Comparison of ENCODE assay signal across 1 cellular context in genomic region chr5:442335-443238, GRCh38.
TF ChIP-seq lines count a peak whose summit lies in the region.

TSS of gene EXOC3 (plus strand) at chr5:443176. CDS start at chr5:446206, 3,030 bp downstream.

TF ChIP-seq in K562, 482 proteins besides CTCF, POLR2A, EP300 and RAD21 (continued from another document and continues in another):
- TF ChIP-seq, protein P1, sequence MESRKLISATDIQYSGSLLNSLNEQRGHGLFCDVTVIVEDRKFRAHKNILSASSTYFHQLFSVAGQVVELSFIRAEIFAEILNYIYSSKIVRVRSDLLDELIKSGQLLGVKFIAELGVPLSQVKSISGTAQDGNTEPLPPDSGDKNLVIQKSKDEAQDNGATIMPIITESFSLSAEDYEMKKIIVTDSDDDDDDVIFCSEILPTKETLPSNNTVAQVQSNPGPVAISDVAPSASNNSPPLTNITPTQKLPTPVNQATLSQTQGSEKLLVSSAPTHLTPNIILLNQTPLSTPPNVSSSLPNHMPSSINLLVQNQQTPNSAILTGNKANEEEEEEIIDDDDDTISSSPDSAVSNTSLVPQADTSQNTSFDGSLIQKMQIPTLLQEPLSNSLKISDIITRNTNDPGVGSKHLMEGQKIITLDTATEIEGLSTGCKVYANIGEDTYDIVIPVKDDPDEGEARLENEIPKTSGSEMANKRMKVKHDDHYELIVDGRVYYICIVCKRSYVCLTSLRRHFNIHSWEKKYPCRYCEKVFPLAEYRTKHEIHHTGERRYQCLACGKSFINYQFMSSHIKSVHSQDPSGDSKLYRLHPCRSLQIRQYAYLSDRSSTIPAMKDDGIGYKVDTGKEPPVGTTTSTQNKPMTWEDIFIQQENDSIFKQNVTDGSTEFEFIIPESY (CRISPR knock-in tag; IDR thresholded peaks at IDR 0.05) = peak; percentile 44
- TF ChIP-seq PCBP2 (IDR thresholded peaks at IDR 0.05; ENCODE audit: low read depth, low read length, poor library complexity, severe bottlenecking) (no peak), RB1 (IDR thresholded peaks at IDR 0.05; ENCODE audit: low read depth) (peak; percentile 81), ZNF324 (CRISPR knock-in tag; IDR thresholded peaks at IDR 0.05) (no peak), ATF7 (IDR thresholded peaks at IDR 0.05) (peak; percentile 55), ZBTB9 (CRISPR knock-in tag; IDR thresholded peaks at IDR 0.05) (peak; percentile 51), ID3 (CRISPR knock-in tag; IDR thresholded peaks at IDR 0.05) (no peak), ID3 (tag; IDR thresholded peaks at IDR 0.05) (no peak), CSDE1 (IDR thresholded peaks at IDR 0.05) (no peak), CXXC5 (CRISPR knock-in tag; IDR thresholded peaks at IDR 0.05) (peak; percentile 69), REST (CRISPR knock-in tag; IDR thresholded peaks at IDR 0.05; ENCODE audit: low read depth) (0 out of 2 replicates have a peak, but pooled peaks have one; percentile 55), CREM (IDR thresholded peaks at IDR 0.05; ENCODE audit: low read depth) (peak; percentile 54; the same call in 1 of the 2 replicates), SP1 (CRISPR knock-in tag; IDR thresholded peaks at IDR 0.05) (0 out of 2 replicates have a peak, but pooled peaks have one; percentile 39), TEAD2 (tag; IDR thresholded peaks at IDR 0.05) (no peak), CCNT2 (IDR thresholded peaks at IDR 0.05; ENCODE audit: borderline replicate concordance, extremely low read depth, insufficient read length, low read depth, low read length) (peak; percentile 61), ZNF239 (CRISPR knock-in tag; IDR thresholded peaks at IDR 0.05) (no peak), HMBOX1 (IDR thresholded peaks at IDR 0.05) (no peak), ZNF224 (CRISPR knock-in tag; IDR thresholded peaks at IDR 0.05) (0 out of 2 replicates have a peak, but pooled peaks have one; percentile 35), FOXK2 (conservative IDR thresholded peaks at IDR 0.05 in 1 of 2, IDR thresholded peaks at IDR 0.05 in 1 of 2; ENCODE audit: low read depth in 2 of 2) (no peak), CHCHD3 (CRISPR knock-in tag; IDR thresholded peaks at IDR 0.05) (no peak), ZNF143 (CRISPR knock-in tag; IDR thresholded peaks at IDR 0.05) (0 out of 2 replicates have a peak, but pooled peaks have one; percentile 13), HMG20B (CRISPR knock-in tag; IDR thresholded peaks at IDR 0.05) (no peak), CEBPG (CRISPR knock-in tag; IDR thresholded peaks at IDR 0.05) (peak; percentile 19; the same call in 1 of the 2 replicates), CEBPG (tag; conservative IDR thresholded peaks at IDR 0.05 in 1 of 2, IDR thresholded peaks at IDR 0.05 in 1 of 2) (no peak), HDAC6 (IDR thresholded peaks at IDR 0.05; ENCODE audit: low read depth, low read length) (no peak), RCOR1 (IDR thresholded peaks at IDR 0.05; ENCODE audit: borderline replicate concordance in 1 of 2, low read depth in 2 of 2, low read length in 2 of 2) (no peak), ETV5 (CRISPR knock-in tag; IDR thresholded peaks at IDR 0.05; ENCODE audit: low read depth) (peak; percentile 78), NKRF (IDR thresholded peaks at IDR 0.05; ENCODE audit: borderline replicate concordance) (peak; percentile 84; the same call in 1 of the 2 replicates), GTF2F1 (IDR thresholded peaks at IDR 0.05; ENCODE audit: low read depth, low read length) (0 out of 2 replicates have a peak, but pooled peaks have one; percentile 16), SP2 (IDR thresholded peaks at IDR 0.05; ENCODE audit: extremely low read depth, low read depth, low read length, poor library complexity, severe bottlenecking) (no peak), PCBP1 (IDR thresholded peaks at IDR 0.05; ENCODE audit: low read depth, low read length, poor library complexity, severe bottlenecking) (peak; percentile 73), ELF2 (CRISPR knock-in tag; IDR thresholded peaks at IDR 0.05) (peak; percentile 49; the same call in 1 of the 2 replicates), HNRNPUL1 (IDR thresholded peaks at IDR 0.05; ENCODE audit: low read length) (no peak), BHLHE40 (IDR thresholded peaks at IDR 0.05; ENCODE audit: low read length) (peak; percentile 11; the same call in 1 of the 2 replicates), CHD1 (IDR thresholded peaks at IDR 0.05; ENCODE audit: low read length) (no peak)
- TF ChIP-seq, protein P2, sequence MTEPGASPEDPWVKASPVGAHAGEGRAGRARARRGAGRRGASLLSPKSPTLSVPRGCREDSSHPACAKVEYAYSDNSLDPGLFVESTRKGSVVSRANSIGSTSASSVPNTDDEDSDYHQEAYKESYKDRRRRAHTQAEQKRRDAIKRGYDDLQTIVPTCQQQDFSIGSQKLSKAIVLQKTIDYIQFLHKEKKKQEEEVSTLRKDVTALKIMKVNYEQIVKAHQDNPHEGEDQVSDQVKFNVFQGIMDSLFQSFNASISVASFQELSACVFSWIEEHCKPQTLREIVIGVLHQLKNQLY (CRISPR knock-in tag; conservative IDR thresholded peaks at IDR 0.05) = 0 out of 4 replicates have a peak, but pooled peaks of 1 of the 2 experiments have one; percentile 54
- TF ChIP-seq, protein P3, sequence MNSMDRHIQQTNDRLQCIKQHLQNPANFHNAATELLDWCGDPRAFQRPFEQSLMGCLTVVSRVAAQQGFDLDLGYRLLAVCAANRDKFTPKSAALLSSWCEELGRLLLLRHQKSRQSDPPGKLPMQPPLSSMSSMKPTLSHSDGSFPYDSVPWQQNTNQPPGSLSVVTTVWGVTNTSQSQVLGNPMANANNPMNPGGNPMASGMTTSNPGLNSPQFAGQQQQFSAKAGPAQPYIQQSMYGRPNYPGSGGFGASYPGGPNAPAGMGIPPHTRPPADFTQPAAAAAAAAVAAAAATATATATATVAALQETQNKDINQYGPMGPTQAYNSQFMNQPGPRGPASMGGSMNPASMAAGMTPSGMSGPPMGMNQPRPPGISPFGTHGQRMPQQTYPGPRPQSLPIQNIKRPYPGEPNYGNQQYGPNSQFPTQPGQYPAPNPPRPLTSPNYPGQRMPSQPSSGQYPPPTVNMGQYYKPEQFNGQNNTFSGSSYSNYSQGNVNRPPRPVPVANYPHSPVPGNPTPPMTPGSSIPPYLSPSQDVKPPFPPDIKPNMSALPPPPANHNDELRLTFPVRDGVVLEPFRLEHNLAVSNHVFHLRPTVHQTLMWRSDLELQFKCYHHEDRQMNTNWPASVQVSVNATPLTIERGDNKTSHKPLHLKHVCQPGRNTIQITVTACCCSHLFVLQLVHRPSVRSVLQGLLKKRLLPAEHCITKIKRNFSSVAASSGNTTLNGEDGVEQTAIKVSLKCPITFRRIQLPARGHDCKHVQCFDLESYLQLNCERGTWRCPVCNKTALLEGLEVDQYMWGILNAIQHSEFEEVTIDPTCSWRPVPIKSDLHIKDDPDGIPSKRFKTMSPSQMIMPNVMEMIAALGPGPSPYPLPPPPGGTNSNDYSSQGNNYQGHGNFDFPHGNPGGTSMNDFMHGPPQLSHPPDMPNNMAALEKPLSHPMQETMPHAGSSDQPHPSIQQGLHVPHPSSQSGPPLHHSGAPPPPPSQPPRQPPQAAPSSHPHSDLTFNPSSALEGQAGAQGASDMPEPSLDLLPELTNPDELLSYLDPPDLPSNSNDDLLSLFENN (IDR thresholded peaks at IDR 0.05; ENCODE audit: low read depth in 2 of 2, low read length in 2 of 2) = peak in 1 of 2 experiments; percentile 38; a peak in 1 of 4 replicates
- TF ChIP-seq, protein P4, sequence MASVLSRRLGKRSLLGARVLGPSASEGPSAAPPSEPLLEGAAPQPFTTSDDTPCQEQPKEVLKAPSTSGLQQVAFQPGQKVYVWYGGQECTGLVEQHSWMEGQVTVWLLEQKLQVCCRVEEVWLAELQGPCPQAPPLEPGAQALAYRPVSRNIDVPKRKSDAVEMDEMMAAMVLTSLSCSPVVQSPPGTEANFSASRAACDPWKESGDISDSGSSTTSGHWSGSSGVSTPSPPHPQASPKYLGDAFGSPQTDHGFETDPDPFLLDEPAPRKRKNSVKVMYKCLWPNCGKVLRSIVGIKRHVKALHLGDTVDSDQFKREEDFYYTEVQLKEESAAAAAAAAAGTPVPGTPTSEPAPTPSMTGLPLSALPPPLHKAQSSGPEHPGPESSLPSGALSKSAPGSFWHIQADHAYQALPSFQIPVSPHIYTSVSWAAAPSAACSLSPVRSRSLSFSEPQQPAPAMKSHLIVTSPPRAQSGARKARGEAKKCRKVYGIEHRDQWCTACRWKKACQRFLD (CRISPR knock-in tag; IDR thresholded peaks at IDR 0.05) = no peak; the same call in 1 of the 2 replicates
- TF ChIP-seq, protein P5, sequence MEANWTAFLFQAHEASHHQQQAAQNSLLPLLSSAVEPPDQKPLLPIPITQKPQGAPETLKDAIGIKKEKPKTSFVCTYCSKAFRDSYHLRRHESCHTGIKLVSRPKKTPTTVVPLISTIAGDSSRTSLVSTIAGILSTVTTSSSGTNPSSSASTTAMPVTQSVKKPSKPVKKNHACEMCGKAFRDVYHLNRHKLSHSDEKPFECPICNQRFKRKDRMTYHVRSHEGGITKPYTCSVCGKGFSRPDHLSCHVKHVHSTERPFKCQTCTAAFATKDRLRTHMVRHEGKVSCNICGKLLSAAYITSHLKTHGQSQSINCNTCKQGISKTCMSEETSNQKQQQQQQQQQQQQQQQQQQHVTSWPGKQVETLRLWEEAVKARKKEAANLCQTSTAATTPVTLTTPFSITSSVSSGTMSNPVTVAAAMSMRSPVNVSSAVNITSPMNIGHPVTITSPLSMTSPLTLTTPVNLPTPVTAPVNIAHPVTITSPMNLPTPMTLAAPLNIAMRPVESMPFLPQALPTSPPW (CRISPR knock-in tag; IDR thresholded peaks at IDR 0.05) = peak; percentile 80
